16 cellular contexts compared by ENCODE assay signal in the genomic region with DNA sequence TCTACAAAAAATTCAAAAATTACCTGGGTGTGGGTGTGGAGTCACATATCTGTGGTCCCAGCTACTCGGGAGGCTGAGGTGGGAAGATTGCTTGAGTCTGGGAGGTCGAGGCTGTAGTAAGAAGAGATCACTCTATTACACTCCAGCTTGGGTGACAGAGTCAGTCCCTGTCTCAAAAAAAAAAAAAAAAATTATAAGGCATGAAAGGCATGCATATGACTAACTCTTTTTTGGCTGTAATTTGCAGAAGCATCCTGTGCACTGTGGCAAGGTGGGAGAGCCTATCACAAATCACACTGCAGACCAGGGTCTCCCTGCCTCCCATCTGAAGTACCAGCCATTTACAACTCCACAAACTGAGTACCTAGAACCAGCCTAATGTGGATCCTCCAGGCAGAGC. TPM values are rescaled to one million over a fixed set of nuclear protein-coding genes. Genes with fewer than 3 reads are reported as not detected.
DNase-seq lines count a peak whose midpoint lies in the region; ATAC-seq and TF ChIP-seq lines count a peak whose summit lies in the region.
"Had no signal": no experiment of that assay in that cellular context is flagged by ENCODE, and none has a peak within 500 bp of the region (broad histone marks: within the 10 kb centered on the region; RNA-seq: fewer than 3 reads in every experiment).

No MANE protein-coding gene starts in this region.

- DNase-seq in AG08395 (ENCODE audit: low spot score) (peak; percentile 56), HT1080 (ENCODE audit: low read depth) (peak; percentile 88), adipocyte (ENCODE audit: low read depth) (peak; percentile 50), islet precursor cell (peak; percentile 60), erythroblast (lab: John Stamatoyannopoulos, UW) (no peak), iPS-NIHi7 (ENCODE audit: extremely low spot score) (no peak), NCI-H146 treated with DMSO at 0.1 percent for 48 hours (lab: John Stamatoyannopoulos, UW; ENCODE audit: unreplicated experiment) (no peak)
- no peak for DNase-seq in stimulated activated naive CD8-positive, alpha-beta T cell treated with anti-CD3 and anti-CD28 coated beads, Interleukin-15, amount 100 ng/mL, for 72 hours
- DNase-seq: activated CD4-positive, alpha-beta T cell treated with anti-CD3 and anti-CD28 coated beads, Interleukin-2, amount 50 U/mL, for 4 hours; endodermal cell; mucosa of descending colon; NCI-H1048; stimulated activated CD8-positive, alpha-beta memory T cell treated with anti-CD3 and anti-CD28 coated beads, Interleukin-4, amount 100 ng/mL, for 48 hours had no signal

- H3K9me3 Mint-ChIP-seq in stimulated activated naive CD8-positive, alpha-beta T cell treated with anti-CD3 and anti-CD28 coated beads, Interleukin-15, amount 100 ng/mL, for 72 hours = no peaks in the 10 kb centered on the region
- H3K9me3 Mint-ChIP-seq: activated T-helper 1 cell treated with anti-CD3 and anti-CD28 coated beads, Interleukin-12 subunit alpha, Interleukin-12 subunit beta, Interleukin-2, Interleukin-4 antibody, amounts not matched to agents 30 ng/mL and 10 ng/mL and 1 ng/mL, durations not matched to agents 14 hours and 24 hours and 36 hours had no signal

- no peaks in the 10 kb centered on the region for H3K36me3 ChIP-seq in adipocyte (ENCODE audit: control insufficient read depth, insufficient read depth, low read length, severe bottlenecking)
- H3K36me3 ChIP-seq: BLaER1 treated with 17β-estradiol and CSF1 and Interleukin-3, amounts not matched to agents 10 nM and 100 nM; vagina had no signal

- no peaks in the 10 kb centered on the region for H3K27me3 Mint-ChIP-seq in stimulated activated naive CD8-positive, alpha-beta T cell treated with anti-CD3 and anti-CD28 coated beads, Interleukin-15, amount 100 ng/mL, for 72 hours

- H3K4me3 Mint-ChIP-seq in stimulated activated naive CD8-positive, alpha-beta T cell treated with anti-CD3 and anti-CD28 coated beads, Interleukin-15, amount 100 ng/mL, for 72 hours = no peak overlapping the region
- H3K4me3 Mint-ChIP-seq: activated T-helper 1 cell treated with anti-CD3 and anti-CD28 coated beads, Interleukin-12 subunit alpha, Interleukin-12 subunit beta, Interleukin-2, Interleukin-4 antibody, amounts not matched to agents 30 ng/mL and 10 ng/mL and 1 ng/mL, durations not matched to agents 14 hours and 24 hours and 36 hours; endodermal cell had no signal

- peaks cover 31% of the 10 kb centered on the region for H3K4me1 ChIP-seq in adipocyte (ENCODE audit: control insufficient read depth, insufficient read depth, low read length)
- H3K4me1 ChIP-seq: vagina had no signal

- no peak overlapping the region for H3K4me3 ChIP-seq in adipocyte (ENCODE audit: low read length)
- H3K4me3 ChIP-seq: BLaER1 treated with 17β-estradiol and CSF1 and Interleukin-3, amounts not matched to agents 10 nM and 100 nM; mucosa of descending colon; vagina had no signal

- H3K27me3 ChIP-seq in adipocyte (replicated peaks; ENCODE audit: control insufficient read depth, insufficient read depth, low read length) = no peaks in the 10 kb centered on the region
- H3K27me3 ChIP-seq: BLaER1 treated with 17β-estradiol and CSF1 and Interleukin-3, amounts not matched to agents 10 nM and 100 nM; vagina had no signal

- peaks cover 1% of the 10 kb centered on the region for H3K4me1 Mint-ChIP-seq in stimulated activated naive CD8-positive, alpha-beta T cell treated with anti-CD3 and anti-CD28 coated beads, Interleukin-15, amount 100 ng/mL, for 72 hours
- H3K4me1 Mint-ChIP-seq: endodermal cell had no signal

- ATAC-seq in stimulated activated naive CD8-positive, alpha-beta T cell treated with anti-CD3 and anti-CD28 coated beads, Interleukin-15, amount 100 ng/mL, for 72 hours = no peak
- ATAC-seq: mucosa of descending colon had no signal

- no peak for TF ChIP-seq POLR2A in erythroblast (IDR thresholded peaks at IDR 0.05; ENCODE audit: low read length)

- H3K9ac ChIP-seq in adipocyte (ENCODE audit: low read length) = no peak overlapping the region
- H3K9ac ChIP-seq: BLaER1 treated with 17β-estradiol and CSF1 and Interleukin-3, amounts not matched to agents 10 nM and 100 nM had no signal

- no peak overlapping the region for H3K27ac Mint-ChIP-seq in stimulated activated naive CD8-positive, alpha-beta T cell treated with anti-CD3 and anti-CD28 coated beads, Interleukin-15, amount 100 ng/mL, for 72 hours
- H3K27ac Mint-ChIP-seq: activated T-helper 1 cell treated with anti-CD3 and anti-CD28 coated beads, Interleukin-12 subunit alpha, Interleukin-12 subunit beta, Interleukin-2, Interleukin-4 antibody, amounts not matched to agents 30 ng/mL and 10 ng/mL and 1 ng/mL, durations not matched to agents 14 hours and 24 hours and 36 hours; endodermal cell had no signal

- H3K9me3 ChIP-seq in adipocyte (ENCODE audit: control insufficient read depth, low read length) = no peaks in the 10 kb centered on the region
- H3K9me3 ChIP-seq: mucosa of descending colon, vagina had no signal

RNA-seq across cellular contexts. Expression of a gene that starts 14.1 kb away (rescaled TPM):
- 3.6 and 3.9 TPM in 2 replicates for total RNA-seq in HT1080 (2014; rRNA removed; shearing (Covaris generic))
- 1.3 and 1.9 TPM in 2 replicates for polyA plus RNA-seq in HT1080 (2015; cell fraction: cytosol; rRNA removed)
- 3.3 and 4.2 TPM in 2 replicates for polyA plus RNA-seq in HT1080 (2015; cell fraction: nucleus; rRNA removed)
- total RNA-seq: activated T-helper 1 cell treated with anti-CD3 and anti-CD28 coated beads, Interleukin-12 subunit alpha, Interleukin-12 subunit beta, Interleukin-2, Interleukin-4 antibody, amounts not matched to agents 30 ng/mL and 10 ng/mL and 1 ng/mL, durations not matched to agents 14 hours and 24 hours and 36 hours; endodermal cell; vagina had no signal

RNA-seq across cellular contexts. Expression of a gene that starts 20.1 kb away (rescaled TPM):
- 24.8 and 30.4 TPM in 2 replicates for total RNA-seq in HT1080 (2014; rRNA removed; shearing (Covaris generic))
- polyA plus RNA-seq in HT1080 (2015; cell fraction: cytosol; rRNA removed) = 35.0 and 39.3 TPM in 2 replicates
- polyA plus RNA-seq in HT1080 (2015; cell fraction: nucleus; rRNA removed) = 124 and 141 TPM in 2 replicates

Comparison
In these comparisons a context has a peak if more than half of its experiments do, and no peak if none do; other contexts are left out.
1. DNase-seq: peak in AG08395 (single experiment), HT1080 (single experiment), adipocyte (single experiment) and islet precursor cell (single experiment); none in erythroblast (0 of 2), iPS-NIHi7 (single experiment), NCI-H146 treated with DMSO at 0.1 percent for 48 hours (single experiment) and stimulated activated naive CD8-positive, alpha-beta T cell treated with anti-CD3 and anti-CD28 coated beads, Interleukin-15, amount 100 ng/mL, for 72 hours (0 of 2).